In the genomic region with DNA sequence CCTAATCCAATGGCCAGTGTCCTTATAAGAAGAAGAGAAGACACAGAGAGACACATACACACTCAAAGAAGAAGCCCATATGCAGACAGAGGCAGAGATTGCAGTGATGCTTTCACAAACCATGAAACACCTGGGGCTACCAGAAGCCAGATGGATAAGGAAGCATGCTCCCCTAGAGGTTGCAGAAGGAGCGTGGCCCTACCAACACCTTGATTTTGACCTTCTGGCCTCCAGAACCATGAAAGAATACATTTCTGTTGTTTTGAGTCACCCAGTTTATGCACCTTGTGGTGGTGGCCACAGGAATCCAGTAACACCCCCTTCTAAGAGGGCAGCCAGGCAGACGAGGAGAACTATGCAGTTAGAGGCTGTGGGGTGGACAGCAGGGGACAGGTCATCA, we compare ENCODE assay signal across 27 cellular contexts. TPM values are rescaled to one million over a fixed set of nuclear protein-coding genes. Genes with fewer than 3 reads are reported as not detected.
"Had no signal": no experiment of that assay in that cellular context is flagged by ENCODE, and none has a peak within 500 bp of the region (broad histone marks: within the 10 kb centered on the region; RNA-seq: fewer than 3 reads in every experiment).

No MANE protein-coding gene starts in this region.

- H3K9ac ChIP-seq: parathyroid adenoma had no signal

- H3K79me2 ChIP-seq: parathyroid adenoma had no signal

- H3K36me3 ChIP-seq: heart right ventricle, stomach, suprapubic skin, tibial nerve had no signal

- H3K27ac ChIP-seq: body of pancreas, heart right ventricle, parathyroid adenoma, stomach, suprapubic skin, tibial nerve had no signal

- ATAC-seq: activated CD4-positive, alpha-beta T cell treated with anti-CD3 and anti-CD28 coated beads for 36 hours; body of pancreas; heart right ventricle; left colon; right cardiac atrium had no signal

- H3K4me3 ChIP-seq: body of pancreas, heart right ventricle, stomach, suprapubic skin, tibial nerve had no signal

- H3K4me1 ChIP-seq: parathyroid adenoma had no signal

- H2AFZ ChIP-seq: parathyroid adenoma had no signal

- H3K27me3 ChIP-seq: body of pancreas had no signal

- DNase-seq: activated B cell treated with CpG ODN at 0.5 μM for 24 hours; activated CD4-positive, alpha-beta memory T cell treated with anti-CD3 and anti-CD28 coated beads for 36 hours; activated CD4-positive, alpha-beta T cell treated with anti-CD3 and anti-CD28 coated beads for 36 hours; activated gamma-delta T cell treated with Interleukin-2 at 50 U/mL for 16 hours; anterior cingulate cortex; body of pancreas; effector CD8-positive, alpha-beta T cell; erythroblast; foreskin fibroblast; heart right ventricle; islet precursor cell; left colon; mesenchymal stem cell; right cardiac atrium; stimulated activated CD4-positive, alpha-beta T cell treated with anti-CD3 and anti-CD28 coated beads, Interleukin-12 subunit alpha, Interleukin-12 subunit beta, amount 100 ng/mL, for 4 hours; stimulated activated CD4-positive, alpha-beta T cell treated with anti-CD3 and anti-CD28 coated beads, Interleukin-4, amount 100 ng/mL, for 4 hours; stomach; T1000 had no signal

- H3K9me3 ChIP-seq: suprapubic skin had no signal

- H3K4me3 Mint-ChIP-seq: activated B cell treated with CpG ODN at 0.5 μM for 24 hours; activated CD4-positive, alpha-beta memory T cell treated with anti-CD3 and anti-CD28 coated beads for 36 hours; activated CD4-positive, alpha-beta T cell treated with anti-CD3 and anti-CD28 coated beads for 36 hours; activated naive CD4-positive, alpha-beta T cell treated with anti-CD3 and anti-CD28 coated beads, Interleukin-2, amount 50 U/mL, for 24 hours; dendritic cell treated with granulocyte-macrophage colony-stimulating factor and Interleukin-4, amounts not matched to agents 40 ng/mL and 50 ng/mL, for 4 days; nephron had no signal

- H3K27ac Mint-ChIP-seq: activated B cell treated with CpG ODN at 0.5 μM for 24 hours; activated CD4-positive, alpha-beta memory T cell treated with anti-CD3 and anti-CD28 coated beads for 36 hours; activated CD4-positive, alpha-beta T cell treated with anti-CD3 and anti-CD28 coated beads for 36 hours; activated naive CD4-positive, alpha-beta T cell treated with anti-CD3 and anti-CD28 coated beads, Interleukin-2, amount 50 U/mL, for 24 hours; dendritic cell treated with granulocyte-macrophage colony-stimulating factor and Interleukin-4, amounts not matched to agents 40 ng/mL and 50 ng/mL, for 4 days; nephron had no signal

- H3K9me3 Mint-ChIP-seq: activated CD4-positive, alpha-beta memory T cell treated with anti-CD3 and anti-CD28 coated beads for 36 hours; activated naive CD4-positive, alpha-beta T cell treated with anti-CD3 and anti-CD28 coated beads, Interleukin-2, amount 50 U/mL, for 24 hours had no signal

- H3K36me3 Mint-ChIP-seq: activated CD4-positive, alpha-beta memory T cell treated with anti-CD3 and anti-CD28 coated beads for 36 hours had no signal

RNA-seq across cellular contexts. Expression of a gene that starts 43.5 kb away (rescaled TPM):
- total RNA-seq: activated B cell treated with CpG ODN at 0.5 μM for 24 hours; activated CD4-positive, alpha-beta memory T cell treated with anti-CD3 and anti-CD28 coated beads for 36 hours; activated CD4-positive, alpha-beta T cell treated with anti-CD3 and anti-CD28 coated beads for 36 hours; chondrocyte; fibroblast of lung; pulmonary artery endothelial cell; tibial nerve had no signal
